ENCODE assay signal across 8 cellular contexts in genomic region chr1:202810615-202811295, GRCh38. TPM values are rescaled to one million over a fixed set of nuclear protein-coding genes. Genes with fewer than 3 reads are reported as not detected.
DNase-seq lines count a peak whose midpoint lies in the region; ATAC-seq and TF ChIP-seq lines count a peak whose summit lies in the region.

Gene PCAT6, plus strand, starts transcription at chr1:202810954.

- H3K27ac ChIP-seq in angular gyrus (ENCODE audit: low read depth, low read length) (peak within 1 kb of the TSS; percentile 74), prostate gland (peak within 1 kb of the TSS; percentile 84 to 89), urinary bladder (ENCODE audit: low read depth) (peak within 1 kb of the TSS; percentile 83)

- no peaks in the 10 kb centered on the region for H3K27me3 ChIP-seq in prostate gland (replicated peaks; ENCODE audit: insufficient read depth)

- H3K36me3 Mint-ChIP-seq in T-helper 17 cell (ENCODE audit: low read depth), result peaks cover 4% of the 10 kb centered on the region

- intact Hi-C loops in left ventricle myocardium superior (cut with micrococcal nuclease), result no loop called here
- intact Hi-C loops in prostate gland (cut with DNase I), result loop anchor here (5.0 kb wide), 2 partner anchors 52 to 77 kb away; partner anchors contain the start of gene RABIF

- H3K27me3 Mint-ChIP-seq in T-helper 17 cell, result peaks cover 4% of the 10 kb centered on the region

- H3K9me3 ChIP-seq in T-helper 17 cell (ENCODE audit: control insufficient read depth, low read length, poor library complexity, severe bottlenecking) (no peaks in the 10 kb centered on the region), prostate gland (no peaks in the 10 kb centered on the region)

- peak; percentile 95 for TF ChIP-seq POLR2A in prostate gland (IDR thresholded peaks at IDR 0.05)

- H3K4me1 Mint-ChIP-seq in T-helper 17 cell, result peaks cover 33% of the 10 kb centered on the region

- DNase-seq in NCI-H146 treated with DMSO at 0.1 percent for 48 hours (lab: John Stamatoyannopoulos, UW; ENCODE audit: unreplicated experiment) (peak; percentile 87), T-helper 17 cell (peak; percentile 75 to 78 (median 77)), left ventricle myocardium superior (peak; percentile 96), prostate gland (ENCODE audit: low spot score) (peak; percentile 96)

- ATAC-seq in HG02840 (IDR thresholded peaks at IDR 0.05; ENCODE audit: low FRiP score, unreplicated experiment) (peak; percentile 67), T-helper 17 cell (peak; percentile 82), left ventricle myocardium superior (peak; percentile 93)

- H3K27ac Mint-ChIP-seq in T-helper 17 cell, result peak within 1 kb of the TSS; percentile 80

- no peak for TF ChIP-seq CTCF in GM12875 (IDR thresholded peaks at IDR 0.05; ENCODE audit: borderline replicate concordance, insufficient read depth, low read depth, low read length)
- peak in 1 of 4 experiments; percentile 30 for TF ChIP-seq CTCF in prostate gland (IDR thresholded peaks at IDR 0.05)

- H3K4me1 ChIP-seq in prostate gland (replicated peaks) (no peaks in the 10 kb centered on the region), urinary bladder (ENCODE audit: insufficient read depth) (no peaks in the 10 kb centered on the region)

- H3K4me3 Mint-ChIP-seq in T-helper 17 cell, result peak within 1 kb of the TSS; percentile 96

- WGBS in prostate gland, result under 1% methylated on average over 49 of the region's 53 CpGs
- under 1% methylated on average over 53 of the region's 53 CpGs for WGBS in urinary bladder

- H3K4me3 ChIP-seq in GM12875 (ENCODE audit: low read depth, low read length) (peak within 1 kb of the TSS; percentile 57), prostate gland (peak within 1 kb of the TSS; percentile 50 to 62), urinary bladder (ENCODE audit: low read depth, low read length) (peak within 1 kb of the TSS; percentile 77)

- H3K36me3 ChIP-seq in prostate gland (no peaks in the 10 kb centered on the region), urinary bladder (ENCODE audit: insufficient read depth) (no peaks in the 10 kb centered on the region)

RNA-seq across cellular contexts. Expression of gene PCAT6, which starts in this region (rescaled TPM):
- total RNA-seq in T-helper 17 cell (under 1 TPM in 1 of 2 donors, not detected in 1; 0.97 TPM), left ventricle myocardium superior (0.79 TPM), prostate gland (1 to 10 TPM; 6.2 to 9.0 TPM), urinary bladder (not detected)
- 2.5 TPM for polyA plus RNA-seq in urinary bladder

Comparison
In these comparisons a context has a peak if more than half of its experiments do, and no peak if none do; other contexts are left out.
1. Peak in every context shown above with its lines: DNase-seq, ATAC-seq, H3K4me3 ChIP-seq and H3K27ac ChIP-seq.
2. Peak in DNase-seq and ATAC-seq in T-helper 17 cell; RNA of the gene not detected or under 1 TPM.
3. Peak in DNase-seq and ATAC-seq in left ventricle myocardium superior; RNA of the gene not detected or under 1 TPM.